ENCODE assay signal across 28 cellular contexts in the genomic region with DNA sequence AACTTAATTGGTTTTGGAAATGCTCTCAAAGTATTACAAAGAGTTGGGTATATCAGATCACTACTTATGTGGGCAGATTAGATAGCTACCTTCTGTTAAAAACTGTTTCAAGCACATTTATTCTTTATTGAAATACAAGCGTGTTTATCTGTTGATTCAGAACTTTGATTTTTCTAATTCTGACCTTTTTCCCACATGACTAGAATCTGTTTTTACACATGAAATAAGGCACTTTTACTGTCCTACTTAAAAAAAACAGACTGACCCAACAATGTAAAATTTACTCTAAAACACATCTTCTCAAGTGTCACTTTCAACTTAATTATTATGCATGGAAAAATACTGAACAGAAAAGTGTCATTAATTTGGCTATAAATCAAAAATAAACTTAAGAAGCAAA. TPM values are rescaled to one million over a fixed set of nuclear protein-coding genes. Genes with fewer than 3 reads are reported as not detected.
"Had no signal": no experiment of that assay in that cellular context is flagged by ENCODE, and none has a peak within 500 bp of the region (broad histone marks: within the 10 kb centered on the region; RNA-seq: fewer than 3 reads in every experiment).

No MANE protein-coding gene starts in this region.

- H3K9me3 Mint-ChIP-seq: activated CD4-positive, alpha-beta memory T cell treated with anti-CD3 and anti-CD28 coated beads for 36 hours; activated CD4-positive, alpha-beta T cell treated with anti-CD3 and anti-CD28 coated beads, Interleukin-2, amount 10 ng/mL, durations not matched to agents 24 days and 14 days; activated naive CD4-positive, alpha-beta T cell treated with anti-CD3 and anti-CD28 coated beads, Interleukin-2, amount 10 ng/mL, durations not matched to agents 7 days and 5 days; activated T-cell treated with anti-CD3 and anti-CD28 coated beads, Interleukin-2, amount 50 U/mL, for 24 hours; natural killer cell had no signal

- H3K36me3 Mint-ChIP-seq: activated CD4-positive, alpha-beta memory T cell treated with anti-CD3 and anti-CD28 coated beads for 36 hours; activated naive CD4-positive, alpha-beta T cell treated with anti-CD3 and anti-CD28 coated beads, Interleukin-2, amount 10 ng/mL, durations not matched to agents 7 days and 5 days; natural killer cell had no signal

- H3K27me3 Mint-ChIP-seq: progenitor cell of endocrine pancreas had no signal

- DNase-seq: activated CD4-positive, alpha-beta memory T cell treated with anti-CD3 and anti-CD28 coated beads for 36 hours; activated CD4-positive, alpha-beta T cell treated with anti-CD3 and anti-CD28 coated beads, Interleukin-2, amount 10 ng/mL, durations not matched to agents 24 days and 14 days; activated CD8-positive, alpha-beta memory T cell treated with anti-CD3 and anti-CD28 coated beads, Interleukin-2, amount 50 U/mL, for 4 hours; activated gamma-delta T cell; activated naive CD4-positive, alpha-beta T cell treated with anti-CD3 and anti-CD28 coated beads, Interleukin-2, amount 10 ng/mL, durations not matched to agents 7 days and 5 days; activated T-cell treated with anti-CD3 and anti-CD28 coated beads, Interleukin-2, amount 50 U/mL, for 24 hours; amniotic stem cell; central memory CD4-positive, alpha-beta T cell; effector CD4-positive, alpha-beta T cell; esophagus squamous epithelium; foreskin melanocyte; heart right ventricle; islet precursor cell; left ventricle myocardium inferior; mesendoderm; natural killer cell; right lobe of liver; stimulated activated CD4-positive, alpha-beta T cell treated with anti-CD3 and anti-CD28 coated beads, Interleukin-12 subunit alpha, Interleukin-12 subunit beta, amount 100 ng/mL, for 4 hours; stimulated activated CD4-positive, alpha-beta T cell treated with anti-CD3 and anti-CD28 coated beads, Interleukin-4, amount 100 ng/mL, for 1 hour; stimulated activated naive CD8-positive, alpha-beta T cell treated with anti-CD3 and anti-CD28 coated beads, Interleukin-15, Interleukin-2, amounts not matched to agents 100 U/mL and 50 U/mL, for 24 hours; testis; transverse colon had no signal

- H3K27ac Mint-ChIP-seq: activated CD4-positive, alpha-beta memory T cell treated with anti-CD3 and anti-CD28 coated beads for 36 hours; activated CD4-positive, alpha-beta T cell treated with anti-CD3 and anti-CD28 coated beads, Interleukin-2, amount 10 ng/mL, durations not matched to agents 24 days and 14 days; activated naive CD4-positive, alpha-beta T cell treated with anti-CD3 and anti-CD28 coated beads, Interleukin-2, amount 10 ng/mL, durations not matched to agents 7 days and 5 days; activated T-cell treated with anti-CD3 and anti-CD28 coated beads, Interleukin-2, amount 50 U/mL, for 24 hours; natural killer cell; progenitor cell of endocrine pancreas had no signal

- H3K9me3 ChIP-seq: esophagus squamous epithelium, heart right ventricle, left ventricle myocardium inferior, right lobe of liver, testis, transverse colon had no signal

- H3K27me3 ChIP-seq: right lobe of liver, testis had no signal

- H3K4me3 ChIP-seq: esophagus squamous epithelium, heart right ventricle, left ventricle myocardium inferior, lung, right lobe of liver, skin epidermis, testis, transverse colon had no signal

- H3K4me3 Mint-ChIP-seq: activated CD4-positive, alpha-beta memory T cell treated with anti-CD3 and anti-CD28 coated beads for 36 hours; activated CD4-positive, alpha-beta T cell treated with anti-CD3 and anti-CD28 coated beads, Interleukin-2, amount 10 ng/mL, durations not matched to agents 24 days and 14 days; activated naive CD4-positive, alpha-beta T cell treated with anti-CD3 and anti-CD28 coated beads, Interleukin-2, amount 10 ng/mL, durations not matched to agents 7 days and 5 days; activated T-cell treated with anti-CD3 and anti-CD28 coated beads, Interleukin-2, amount 50 U/mL, for 24 hours; natural killer cell had no signal

- FAIRE-seq: endometrium, urothelium cell line had no signal

- H3K27ac ChIP-seq: epithelial cell of prostate, esophagus squamous epithelium, heart right ventricle, left ventricle myocardium inferior, right lobe of liver, skin epidermis, testis had no signal

- H3K36me3 ChIP-seq: esophagus squamous epithelium, heart right ventricle, left ventricle myocardium inferior, right lobe of liver, transverse colon had no signal

RNA-seq across cellular contexts. Expression of gene OLFML2A, which starts 10.6 kb away (rescaled TPM):
- total RNA-seq: activated CD4-positive, alpha-beta memory T cell treated with anti-CD3 and anti-CD28 coated beads for 36 hours; activated CD4-positive, alpha-beta T cell treated with anti-CD3 and anti-CD28 coated beads, Interleukin-2, amount 10 ng/mL, durations not matched to agents 24 days and 14 days; natural killer cell had no signal
